ENCODE assay signal across 11 cellular contexts in the genomic region with DNA sequence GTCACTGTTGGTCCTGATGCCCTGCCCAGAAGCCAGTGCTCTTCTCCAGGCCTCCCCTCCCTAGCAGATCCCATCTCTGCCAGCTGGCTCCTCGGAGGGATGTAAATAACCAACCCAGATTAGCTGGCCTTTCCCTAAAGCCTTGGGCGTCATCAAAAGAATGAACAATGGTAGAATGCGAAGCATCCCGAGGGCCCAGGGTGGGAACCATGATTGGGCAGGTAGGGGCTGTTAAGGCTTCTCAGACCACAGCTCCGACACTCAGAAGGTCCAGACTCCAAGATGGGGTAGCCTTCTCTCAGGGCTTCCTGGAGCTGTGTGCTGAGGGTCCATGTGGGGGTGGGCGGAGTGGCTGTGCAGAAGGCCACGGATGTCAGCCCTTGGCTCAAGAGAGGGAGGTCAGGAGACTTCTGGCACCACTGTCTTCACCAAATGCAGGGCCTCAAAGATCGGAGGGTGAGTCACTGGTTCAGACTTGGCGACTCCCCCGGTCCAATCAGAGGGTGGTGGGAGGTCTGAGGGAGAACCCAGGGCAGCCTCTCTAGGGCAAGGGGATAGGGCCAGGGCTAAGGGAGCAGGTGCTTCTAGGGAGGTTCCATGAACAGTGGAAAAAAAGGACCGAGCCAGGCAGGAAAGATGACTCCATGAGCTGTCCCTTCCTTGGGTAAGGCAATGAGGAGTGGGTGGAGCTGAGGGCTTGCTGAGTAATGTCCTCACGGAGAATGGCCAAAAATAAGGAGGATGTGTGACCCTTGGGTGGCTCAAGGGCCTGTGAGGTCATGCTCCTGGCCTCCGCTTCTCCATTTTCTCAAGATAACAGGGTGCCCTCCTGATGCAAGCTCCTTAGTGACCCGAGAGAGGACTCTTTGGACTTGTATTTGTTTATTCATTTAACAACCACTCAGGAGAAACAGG. TPM values are rescaled to one million over a fixed set of nuclear protein-coding genes. Genes with fewer than 3 reads are reported as not detected.
DNase-seq lines count a peak whose midpoint lies in the region; ATAC-seq and TF ChIP-seq lines count a peak whose summit lies in the region.
"Had no signal": no experiment of that assay in that cellular context is flagged by ENCODE, and none has a peak within 500 bp of the region (broad histone marks: within the 10 kb centered on the region; RNA-seq: fewer than 3 reads in every experiment).

No MANE protein-coding gene starts in this region.

- no peaks in the 10 kb centered on the region for H3K9me3 ChIP-seq in tibial nerve

- peak overlapping the region; percentile 10 to 78 (median 42) for H3K27ac ChIP-seq in tibial nerve
- H3K27ac ChIP-seq: cardiac muscle cell, parathyroid adenoma had no signal

- no peak overlapping the region for H3K4me3 Mint-ChIP-seq in activated T-helper 1 cell treated with anti-CD3 and anti-CD28 coated beads, Interleukin-12 subunit alpha, Interleukin-12 subunit beta, Interleukin-2, Interleukin-4 antibody, amounts not matched to agents 30 ng/mL and 10 ng/mL and 1 ng/mL, durations not matched to agents 14 hours and 24 hours and 36 hours
- H3K4me3 Mint-ChIP-seq: CD8-positive, alpha-beta T cell had no signal

- no peaks in the 10 kb centered on the region for H3K36me3 ChIP-seq in tibial nerve
- H3K36me3 ChIP-seq: cardiac muscle cell had no signal

- ATAC-seq in HG03378 (IDR thresholded peaks at IDR 0.05; ENCODE audit: unreplicated experiment) (no peak), GM21786 (IDR thresholded peaks at IDR 0.05; ENCODE audit: unreplicated experiment) (no peak)
- ATAC-seq: CD8-positive, alpha-beta T cell had no signal

- peak in 1 of 2 donors; percentile 33 for TF ChIP-seq EP300 in tibial nerve (IDR thresholded peaks at IDR 0.05)

- H3K4me1 Mint-ChIP-seq in activated T-helper 1 cell treated with anti-CD3 and anti-CD28 coated beads, Interleukin-12 subunit alpha, Interleukin-12 subunit beta, Interleukin-2, Interleukin-4 antibody, amounts not matched to agents 30 ng/mL and 10 ng/mL and 1 ng/mL, durations not matched to agents 14 hours and 24 hours and 36 hours (ENCODE audit: low read depth) = peaks cover 54% of the 10 kb centered on the region

- no peak overlapping the region for H3K4me3 ChIP-seq in tibial nerve
- H3K4me3 ChIP-seq: cardiac muscle cell had no signal

- H3K27me3 Mint-ChIP-seq in activated T-helper 1 cell treated with anti-CD3 and anti-CD28 coated beads, Interleukin-12 subunit alpha, Interleukin-12 subunit beta, Interleukin-2, Interleukin-4 antibody, amounts not matched to agents 30 ng/mL and 10 ng/mL and 1 ng/mL, durations not matched to agents 14 hours and 24 hours and 36 hours (ENCODE audit: insufficient read depth) = no peaks in the 10 kb centered on the region

- peak; percentile 55 for DNase-seq in activated CD8-positive, alpha-beta memory T cell treated with anti-CD3 and anti-CD28 coated beads, Interleukin-2, amount 50 U/mL, for 48 hours
- DNase-seq in activated CD8-positive, alpha-beta memory T cell treated with anti-CD3 and anti-CD28 coated beads, Interleukin-2, amount 50 U/mL, for 4 hours = no peak
- no peak for DNase-seq in activated T-helper 1 cell treated with anti-CD3 and anti-CD28 coated beads, Interleukin-12 subunit alpha, Interleukin-12 subunit beta, Interleukin-2, Interleukin-4 antibody, amounts not matched to agents 30 ng/mL and 10 ng/mL and 1 ng/mL, durations not matched to agents 14 hours and 24 hours and 36 hours (ENCODE audit: low spot score)
- DNase-seq in inferior parietal cortex (ENCODE audit: extremely low spot score) = peak; percentile 17
- peak in 1 of 2 donors; percentile 53 for DNase-seq in tibial nerve (ENCODE audit: low spot score in 2 of 2)
- no peak for DNase-seq in HuH-7.5 (ENCODE audit: low spot score)
- DNase-seq: CD8-positive, alpha-beta T cell had no signal

- peak overlapping the region; percentile 25 for H3K27ac Mint-ChIP-seq in activated T-helper 1 cell treated with anti-CD3 and anti-CD28 coated beads, Interleukin-12 subunit alpha, Interleukin-12 subunit beta, Interleukin-2, Interleukin-4 antibody, amounts not matched to agents 30 ng/mL and 10 ng/mL and 1 ng/mL, durations not matched to agents 14 hours and 24 hours and 36 hours
- H3K27ac Mint-ChIP-seq: CD8-positive, alpha-beta T cell had no signal

- peaks cover 0 to 61% (median 27%) of the 10 kb centered on the region in 4 donors for H3K4me1 ChIP-seq in tibial nerve

- intact Hi-C loops in activated T-helper 1 cell treated with anti-CD3 and anti-CD28 coated beads, Interleukin-12 subunit alpha, Interleukin-12 subunit beta, Interleukin-2, Interleukin-4 antibody, amounts not matched to agents 30 ng/mL and 10 ng/mL and 1 ng/mL, durations not matched to agents 14 hours and 24 hours and 36 hours (cut with micrococcal nuclease) = loop anchor here (2.0 kb wide), 1 partner anchor 85 kb away; no protein-coding TSS in a partner anchor

- no peaks in the 10 kb centered on the region for H3K9me3 Mint-ChIP-seq in activated T-helper 1 cell treated with anti-CD3 and anti-CD28 coated beads, Interleukin-12 subunit alpha, Interleukin-12 subunit beta, Interleukin-2, Interleukin-4 antibody, amounts not matched to agents 30 ng/mL and 10 ng/mL and 1 ng/mL, durations not matched to agents 14 hours and 24 hours and 36 hours
- H3K9me3 Mint-ChIP-seq: CD8-positive, alpha-beta T cell had no signal

- no peak for TF ChIP-seq CTCF in tibial nerve (IDR thresholded peaks at IDR 0.05)

- WGBS in tibial nerve, 2 donors = 64 to 73% methylated on average over 13 to 14 of the region's 14 CpGs

- H3K27me3 ChIP-seq in tibial nerve = no peaks in the 10 kb centered on the region
- H3K27me3 ChIP-seq: cardiac muscle cell had no signal

- H3K36me3 Mint-ChIP-seq in activated T-helper 1 cell treated with anti-CD3 and anti-CD28 coated beads, Interleukin-12 subunit alpha, Interleukin-12 subunit beta, Interleukin-2, Interleukin-4 antibody, amounts not matched to agents 30 ng/mL and 10 ng/mL and 1 ng/mL, durations not matched to agents 14 hours and 24 hours and 36 hours (ENCODE audit: low read depth) = no peaks in the 10 kb centered on the region
- H3K36me3 Mint-ChIP-seq: CD8-positive, alpha-beta T cell had no signal

- TF ChIP-seq POLR2A in tibial nerve (IDR thresholded peaks at IDR 0.05) = no peak

RNA-seq across cellular contexts. Expression of a gene that starts 58.4 kb away (rescaled TPM):
- not detected in 2 replicates for total RNA-seq in activated T-helper 1 cell treated with anti-CD3 and anti-CD28 coated beads, Interleukin-12 subunit alpha, Interleukin-12 subunit beta, Interleukin-2, Interleukin-4 antibody, amounts not matched to agents 30 ng/mL and 10 ng/mL and 1 ng/mL, durations not matched to agents 14 hours and 24 hours and 36 hours
- total RNA-seq in tibial nerve = not detected
- total RNA-seq: cardiac muscle cell; CD8-positive, alpha-beta T cell had no signal

Comparison
In these comparisons a context has a peak if more than half of its experiments do, and no peak if none do; other contexts are left out.
1. DNase-seq: peak in activated CD8-positive, alpha-beta memory T cell treated with anti-CD3 and anti-CD28 coated beads, Interleukin-2, amount 50 U/mL, for 48 hours (single experiment) and inferior parietal cortex (single experiment); none in activated CD8-positive, alpha-beta memory T cell treated with anti-CD3 and anti-CD28 coated beads, Interleukin-2, amount 50 U/mL, for 4 hours (single experiment), activated T-helper 1 cell treated with anti-CD3 and anti-CD28 coated beads, Interleukin-12 subunit alpha, Interleukin-12 subunit beta, Interleukin-2, Interleukin-4 antibody, amounts not matched to agents 30 ng/mL and 10 ng/mL and 1 ng/mL, durations not matched to agents 14 hours and 24 hours and 36 hours (single experiment) and HuH-7.5 (single experiment).